ENCODE assay signal across 9 cellular contexts in the genomic region with DNA sequence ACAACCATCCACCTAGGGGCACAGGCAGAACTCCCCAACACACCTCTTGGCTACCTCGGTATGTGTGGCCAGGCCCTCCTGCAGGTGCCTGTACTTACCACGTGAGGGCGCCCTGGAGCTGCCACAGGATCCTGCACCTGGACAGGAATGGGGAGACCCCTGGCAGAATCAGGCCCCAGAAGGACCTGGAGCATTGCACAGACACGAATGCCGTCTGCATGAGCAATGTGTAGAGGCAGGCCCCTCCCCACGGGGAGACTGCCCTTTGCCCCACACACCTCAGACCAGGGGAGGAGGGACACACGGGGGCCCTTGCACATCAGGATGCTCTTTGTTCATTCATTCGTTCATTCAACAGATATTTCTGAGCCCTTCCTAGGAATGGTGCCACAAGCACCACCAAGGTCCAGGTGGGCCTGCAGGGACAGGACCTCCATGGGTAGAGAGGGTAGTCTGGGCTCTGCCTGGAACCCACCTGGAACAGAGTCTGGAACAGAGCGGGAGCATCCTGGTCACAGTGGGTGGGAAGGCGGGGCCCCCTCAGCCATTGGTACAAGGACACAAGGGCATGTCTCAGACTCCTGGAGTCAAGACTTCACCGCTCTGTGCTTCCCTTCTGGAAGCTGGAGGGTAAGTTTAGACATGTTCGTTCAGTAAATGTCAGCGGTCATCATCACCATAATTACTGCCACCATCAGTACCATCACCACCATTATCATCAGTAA. TPM values are rescaled to one million over a fixed set of nuclear protein-coding genes. Genes with fewer than 3 reads are reported as not detected.
DNase-seq lines count a peak whose midpoint lies in the region; ATAC-seq and TF ChIP-seq lines count a peak whose summit lies in the region.
"Had no signal": no experiment of that assay in that cellular context is flagged by ENCODE, and none has a peak within 500 bp of the region (broad histone marks: within the 10 kb centered on the region; RNA-seq: fewer than 3 reads in every experiment).

No MANE protein-coding gene starts in this region.

- intact Hi-C loops in MCF 10A (cut with micrococcal nuclease) (loop anchor here (1.0 kb wide), 2 partner anchors 32 to 48 kb away; no protein-coding TSS in a partner anchor), right lobe of liver (cut with DNase I) (no loop called here)

- 70% methylated on average over 4 of the region's 13 CpGs for WGBS in right lobe of liver (ENCODE audit: insufficient coverage, low coverage, low lambda C conversion rate, missing lambda C conversion rate)

- peak; percentile 35 for DNase-seq in COLO829 (ENCODE audit: low spot score)
- no peak for DNase-seq in HFFc6
- peak; percentile 23 for DNase-seq in T-helper 2 cell treated with Interferon-gamma antibody and Interleukin-4, amounts not matched to agents 5 μg/mL and 100 μg/mL, for 36 hours (ENCODE audit: low spot score)
- peak; percentile 49 for DNase-seq in MCF 10A (ENCODE audit: unreplicated experiment)
- DNase-seq in right lobe of liver = peak in 1 of 3 donors; percentile 41

- H3K27me3 Mint-ChIP-seq in HFFc6 (ENCODE audit: insufficient read depth) (peaks cover 11% of the 10 kb centered on the region), MCF 10A (ENCODE audit: insufficient read depth, unreplicated experiment) (no peaks in the 10 kb centered on the region)
- H3K27me3 Mint-ChIP-seq in T-helper 2 cell treated with Interferon-gamma antibody and Interleukin-4, amounts not matched to agents 5 μg/mL and 100 μg/mL, for 36 hours (ENCODE audit: low read depth) = peaks cover 19% of the 10 kb centered on the region
- H3K27me3 Mint-ChIP-seq in stimulated activated memory B cell treated with anti-CD40 and anti-IgM and Interleukin-4, amounts not matched to agents 10 μg/mL and 1 μg/mL and 100 μg/mL, for 72 hours = peaks cover 49% of the 10 kb centered on the region

- H3K36me3 Mint-ChIP-seq in HFFc6 (ENCODE audit: low read depth) (no peaks in the 10 kb centered on the region), MCF 10A (ENCODE audit: insufficient read depth, unreplicated experiment) (no peaks in the 10 kb centered on the region)
- no peaks in the 10 kb centered on the region for H3K36me3 Mint-ChIP-seq in T-helper 2 cell treated with Interferon-gamma antibody and Interleukin-4, amounts not matched to agents 5 μg/mL and 100 μg/mL, for 36 hours (ENCODE audit: low read depth)
- H3K36me3 Mint-ChIP-seq in stimulated activated memory B cell treated with anti-CD40 and anti-IgM and Interleukin-4, amounts not matched to agents 10 μg/mL and 1 μg/mL and 100 μg/mL, for 72 hours = no peaks in the 10 kb centered on the region

- no peak for TF ChIP-seq POLR2A in right lobe of liver (IDR thresholded peaks at IDR 0.05)

- H3K4me3 ChIP-seq in right lobe of liver = no peak overlapping the region
- H3K4me3 ChIP-seq: ovary had no signal

- POLR2A ChIA-PET in MCF 10A (lab: Yijun Ruan, JAX) = no interaction called here

- no peak overlapping the region for H3K4me3 Mint-ChIP-seq in HFFc6
- no peak overlapping the region for H3K4me3 Mint-ChIP-seq in T-helper 2 cell treated with Interferon-gamma antibody and Interleukin-4, amounts not matched to agents 5 μg/mL and 100 μg/mL, for 36 hours
- H3K4me3 Mint-ChIP-seq in MCF 10A (ENCODE audit: unreplicated experiment) = no peak overlapping the region
- no peak overlapping the region for H3K4me3 Mint-ChIP-seq in stimulated activated memory B cell treated with anti-CD40 and anti-IgM and Interleukin-4, amounts not matched to agents 10 μg/mL and 1 μg/mL and 100 μg/mL, for 72 hours

- peaks cover 0 to 4% of the 10 kb centered on the region in 2 donors for H3K27me3 ChIP-seq in right lobe of liver
- H3K27me3 ChIP-seq: ovary had no signal

- H3K27ac Mint-ChIP-seq in HFFc6 (no peak overlapping the region), MCF 10A (ENCODE audit: low read depth, unreplicated experiment) (no peak overlapping the region)
- no peak overlapping the region for H3K27ac Mint-ChIP-seq in T-helper 2 cell treated with Interferon-gamma antibody and Interleukin-4, amounts not matched to agents 5 μg/mL and 100 μg/mL, for 36 hours
- H3K27ac Mint-ChIP-seq in stimulated activated memory B cell treated with anti-CD40 and anti-IgM and Interleukin-4, amounts not matched to agents 10 μg/mL and 1 μg/mL and 100 μg/mL, for 72 hours = no peak overlapping the region

- peak; percentile 92 for TF ChIP-seq CTCF in HFFc6 (IDR thresholded peaks at IDR 0.05)
- peak; percentile 91 for TF ChIP-seq CTCF in MCF 10A (IDR thresholded peaks at IDR 0.05; ENCODE audit: unreplicated experiment)
- peak; percentile 56 to 83 (median 78) for TF ChIP-seq CTCF in right lobe of liver (IDR thresholded peaks at IDR 0.05)

- CTCF ChIA-PET in MCF 10A (lab: Yijun Ruan, JAX) = interaction anchor here (0.5 to 1.8 kb wide), 18 partner anchors 8 to 238 kb away, joined by 3 to 10 read pairs (median 4); no protein-coding TSS in a partner anchor

- peaks cover 0 to 4% (median 0%) of the 10 kb centered on the region in 4 donors for H3K4me1 ChIP-seq in right lobe of liver

- no peak overlapping the region for H3K27ac ChIP-seq in right lobe of liver
- H3K27ac ChIP-seq: ovary had no signal

- ATAC-seq in right lobe of liver = peak; percentile 61 to 77 (median 74)
- peak; percentile 44 for ATAC-seq in stimulated activated memory B cell treated with anti-CD40 and anti-IgM and Interleukin-4, amounts not matched to agents 10 μg/mL and 1 μg/mL and 100 μg/mL, for 72 hours
- no peak for ATAC-seq in HG02678 (IDR thresholded peaks at IDR 0.05; ENCODE audit: unreplicated experiment)
- no peak for ATAC-seq in HG02938 (IDR thresholded peaks at IDR 0.05; ENCODE audit: unreplicated experiment)

- H3K9me3 ChIP-seq in right lobe of liver = no peaks in the 10 kb centered on the region
- H3K9me3 ChIP-seq: ovary had no signal

- H3K9me3 Mint-ChIP-seq in HFFc6 = no peaks in the 10 kb centered on the region; the same call in 1 of the 2 replicates
- no peaks in the 10 kb centered on the region for H3K9me3 Mint-ChIP-seq in T-helper 2 cell treated with Interferon-gamma antibody and Interleukin-4, amounts not matched to agents 5 μg/mL and 100 μg/mL, for 36 hours
- H3K9me3 Mint-ChIP-seq in MCF 10A (ENCODE audit: unreplicated experiment) = no peaks in the 10 kb centered on the region
- H3K9me3 Mint-ChIP-seq in stimulated activated memory B cell treated with anti-CD40 and anti-IgM and Interleukin-4, amounts not matched to agents 10 μg/mL and 1 μg/mL and 100 μg/mL, for 72 hours = no peaks in the 10 kb centered on the region

- H3K4me1 Mint-ChIP-seq in HFFc6 (ENCODE audit: low read depth) (no peaks in the 10 kb centered on the region), MCF 10A (ENCODE audit: insufficient read depth, unreplicated experiment) (peaks cover 8% of the 10 kb centered on the region)
- H3K4me1 Mint-ChIP-seq in T-helper 2 cell treated with Interferon-gamma antibody and Interleukin-4, amounts not matched to agents 5 μg/mL and 100 μg/mL, for 36 hours (ENCODE audit: low read depth) = no peaks in the 10 kb centered on the region
- peaks cover 11% of the 10 kb centered on the region for H3K4me1 Mint-ChIP-seq in stimulated activated memory B cell treated with anti-CD40 and anti-IgM and Interleukin-4, amounts not matched to agents 10 μg/mL and 1 μg/mL and 100 μg/mL, for 72 hours

- no TSS peak for BruUV-seq in MCF 10A (replicated peaks; lab: Mats Ljungman, UMichigan)

- H3K36me3 ChIP-seq in right lobe of liver = no peaks in the 10 kb centered on the region
- H3K36me3 ChIP-seq: ovary had no signal

RNA-seq across cellular contexts. Expression of gene YTHDF1, which starts 32.3 kb away (rescaled TPM):
- 10 to 100 TPM; 35.4 to 40.0 (median 37.2) TPM for total RNA-seq in HFFc6 (2021; fragmentation: NEBNext Ultra II Directional; extraction: Animal tissue kit (Norgen Biotek cat#: 25700))
- total RNA-seq in MCF 10A (2022) (47.1 and 49.5 TPM in 2 replicates), right lobe of liver (10 to 100 TPM; 16.4 to 23.6 (median 21.1) TPM)

RNA-seq across cellular contexts. Expression of gene BIRC7, which starts 52.1 kb away (rescaled TPM):
- total RNA-seq in HFFc6 (2021; fragmentation: NEBNext Ultra II Directional; extraction: Animal tissue kit (Norgen Biotek cat#: 25700)) = not detected
- total RNA-seq in MCF 10A (2022) (not detected in 2 replicates), right lobe of liver (not detected)

Comparison
In these comparisons a context has a peak if more than half of its experiments do, and no peak if none do; other contexts are left out.
1. ATAC-seq: peak in right lobe of liver (4 of 4) and stimulated activated memory B cell treated with anti-CD40 and anti-IgM and Interleukin-4, amounts not matched to agents 10 μg/mL and 1 μg/mL and 100 μg/mL, for 72 hours (single experiment); none in HG02678 (single experiment) and HG02938 (single experiment).
2. Peak in every context shown above with its lines, with median percentiles within 50 percentile points of each other: CTCF ChIP-seq.